17 cellular contexts compared by ENCODE assay signal in genomic region chr6:104003803-104004516, GRCh38.
DNase-seq lines count a peak whose midpoint lies in the region; ATAC-seq and TF ChIP-seq lines count a peak whose summit lies in the region.
"Had no signal": no experiment of that assay in that cellular context is flagged by ENCODE, and none has a peak within 500 bp of the region (broad histone marks: within the 10 kb centered on the region; RNA-seq: fewer than 3 reads in every experiment).

No MANE protein-coding gene starts in this region.

- H3K9me3 ChIP-seq in A673 (ENCODE audit: low read depth, low read length, poor library complexity, severe bottlenecking) (no peaks in the 10 kb centered on the region), HCT116 (ENCODE audit: control insufficient read depth in 1 of 2, insufficient read depth in 1 of 2, low read depth in 1 of 2, low read length in 2 of 2) (no peaks in the 10 kb centered on the region), PC-3 (ENCODE audit: low read length) (no peaks in the 10 kb centered on the region)
- H3K9me3 ChIP-seq: Caco-2 had no signal

- H3K4me1 Mint-ChIP-seq in activated CD8-positive, alpha-beta T cell treated with anti-CD3 and anti-CD28 coated beads, Interleukin-2, amount 10 ng/mL, durations not matched to agents 7 days and 5 days (ENCODE audit: low read depth): no peaks in the 10 kb centered on the region

- no peak overlapping the region for H2AFZ ChIP-seq in HCT116 (ENCODE audit: low read depth, low read length, poor library complexity, severe bottlenecking)
- H2AFZ ChIP-seq in PC-3 (ENCODE audit: low read length): no peak overlapping the region

- H3K9me2 ChIP-seq in HCT116 (ENCODE audit: insufficient read depth) (no peaks in the 10 kb centered on the region), PC-3 (replicated peaks; ENCODE audit: low read length) (no peaks in the 10 kb centered on the region)

- H3K27me3 Mint-ChIP-seq in activated CD8-positive, alpha-beta T cell treated with anti-CD3 and anti-CD28 coated beads, Interleukin-2, amount 10 ng/mL, durations not matched to agents 7 days and 5 days (ENCODE audit: low read depth): no peaks in the 10 kb centered on the region

- H3K4me2 ChIP-seq in HCT116 (ENCODE audit: low read length): no peak overlapping the region
- no peak overlapping the region for H3K4me2 ChIP-seq in PC-3 (ENCODE audit: low read length)
- H3K4me2 ChIP-seq: KMS-11 had no signal

- no peaks in the 10 kb centered on the region for H3K36me3 ChIP-seq in A673 (ENCODE audit: insufficient read depth, low read length, poor library complexity, severe bottlenecking)
- H3K36me3 ChIP-seq in HCT116 (ENCODE audit: control insufficient read depth in 1 of 2, insufficient read depth in 2 of 2, low read length in 2 of 2): no peaks in the 10 kb centered on the region
- H3K36me3 ChIP-seq in PC-3 (ENCODE audit: low read depth, low read length): no peaks in the 10 kb centered on the region

- no peak overlapping the region for H3K27ac Mint-ChIP-seq in activated CD8-positive, alpha-beta T cell treated with anti-CD3 and anti-CD28 coated beads, Interleukin-2, amount 10 ng/mL, durations not matched to agents 7 days and 5 days

- TF ChIP-seq RAD21 in HCT116 (IDR thresholded peaks at IDR 0.05; ENCODE audit: low read depth): no peak

- H3F3A ChIP-seq in PC-3 (ENCODE audit: low read length, unreplicated experiment): no peaks in the 10 kb centered on the region

- peak; percentile 54; the same call in 1 of the 2 replicates for ATAC-seq in HCT116
- no peak for ATAC-seq in PC-3
- ATAC-seq in activated CD8-positive, alpha-beta T cell treated with anti-CD3 and anti-CD28 coated beads, Interleukin-2, amount 10 ng/mL, durations not matched to agents 7 days and 5 days: no peak
- no peak for ATAC-seq in HG02852 (IDR thresholded peaks at IDR 0.05; ENCODE audit: unreplicated experiment)

- H3K9ac ChIP-seq in HCT116 (ENCODE audit: low read length) (no peak overlapping the region), PC-3 (ENCODE audit: low read length) (no peak overlapping the region)
- H3K9ac ChIP-seq: KMS-11 had no signal

- H3K9me3 Mint-ChIP-seq in activated CD8-positive, alpha-beta T cell treated with anti-CD3 and anti-CD28 coated beads, Interleukin-2, amount 10 ng/mL, durations not matched to agents 7 days and 5 days (ENCODE audit: insufficient read depth): no peaks in the 10 kb centered on the region

- DNase-seq in A673 (ENCODE audit: low spot score) (peak; percentile 30), HCT116 (ENCODE audit: low read depth, low spot score) (no peak), PC-3 (peak; percentile 39), iPS-NIHi11 (ENCODE audit: low spot score) (peak; percentile 21), NCI-H1105 (lab: John Stamatoyannopoulos, UW) (no peak), activated T-cell treated with anti-CD3 and anti-CD28 coated beads for 4 hours (no peak)
- no peak for DNase-seq in activated CD8-positive, alpha-beta T cell treated with anti-CD3 and anti-CD28 coated beads, Interleukin-2, amount 10 ng/mL, durations not matched to agents 7 days and 5 days
- DNase-seq: activated CD4-positive, alpha-beta T cell treated with anti-CD3 and anti-CD28 coated beads for 48 hours; Caco-2; foreskin melanocyte; GDM1; NCI-H1436 treated with DMSO at 0.1 percent for 48 hours; SIG-M5; small intestine; stimulated activated CD4-positive, alpha-beta T cell treated with anti-CD3 and anti-CD28 coated beads, Interleukin-4, amount 100 ng/mL, for 4 hours had no signal

- H3K4me3 ChIP-seq in A673 (ENCODE audit: low read depth, low read length, poor library complexity, severe bottlenecking): no peak overlapping the region
- no peak overlapping the region for H3K4me3 ChIP-seq in HCT116 (replicated peaks in 1 of 2; ENCODE audit: low read depth in 1 of 2, low read length in 2 of 2)
- no peak overlapping the region for H3K4me3 ChIP-seq in PC-3 (ENCODE audit: low read length)

- H4K20me1 ChIP-seq in HCT116 (ENCODE audit: insufficient read depth): no peaks in the 10 kb centered on the region
- H4K20me1 ChIP-seq in PC-3 (ENCODE audit: low read length): no peaks in the 10 kb centered on the region

- intact Hi-C loops in A673 (cut with micrococcal nuclease; ENCODE audit: unreplicated experiment): no loop called here
- intact Hi-C loops in HCT116 (cut with micrococcal nuclease): loop anchor here (1.0 kb wide), 2 partner anchors 321 to 521 kb away; no protein-coding TSS in a partner anchor
- intact Hi-C loops in PC-3 (cut with micrococcal nuclease): loop anchor here (5.0 kb wide), 1 partner anchor 323 kb away; no protein-coding TSS in a partner anchor

- no peaks in the 10 kb centered on the region for H3K27me3 ChIP-seq in A673 (replicated peaks; ENCODE audit: insufficient read depth, low read depth, low read length, poor library complexity)
- H3K27me3 ChIP-seq in HCT116 (ENCODE audit: insufficient read depth, low read length): no peaks in the 10 kb centered on the region
- H3K27me3 ChIP-seq in PC-3 (ENCODE audit: low read length): no peaks in the 10 kb centered on the region

- no peaks in the 10 kb centered on the region for H3K79me2 ChIP-seq in HCT116 (ENCODE audit: insufficient read depth, low read length)
- no peaks in the 10 kb centered on the region for H3K79me2 ChIP-seq in PC-3 (ENCODE audit: low read length)

- CTCF ChIA-PET in A673 (lab: Charles Lee) (no interaction called here), HCT116 (lab: Charles Lee) (interaction anchor here (1.1 kb wide), 1 partner anchor 522 kb away, joined by 3 read pairs; no protein-coding TSS in a partner anchor), PC-3 (lab: Charles Lee) (no interaction called here)
- CTCF ChIA-PET in activated CD8-positive, alpha-beta T cell treated with anti-CD3 and anti-CD28 coated beads, Interleukin-2, amount 10 ng/mL, durations not matched to agents 7 days and 5 days (lab: Charles Lee): no interaction called here

- RAD21 ChIA-PET in HCT116 (lab: Charles Lee; ENCODE audit: low non-redundant PET in 1 of 2, low total read pairs in 2 of 2, uncharacterized antibody in 2 of 2, unreplicated experiment in 2 of 2): no interaction called here

- H3K4me1 ChIP-seq in A673 (ENCODE audit: insufficient read depth, low read length, poor library complexity, severe bottlenecking): peaks cover 5% of the 10 kb centered on the region
- no peaks in the 10 kb centered on the region for H3K4me1 ChIP-seq in HCT116 (ENCODE audit: control insufficient read depth in 1 of 2, insufficient read depth in 2 of 2, low read length in 2 of 2)
- no peaks in the 10 kb centered on the region for H3K4me1 ChIP-seq in PC-3 (ENCODE audit: insufficient read depth, low read length)
- H3K4me1 ChIP-seq: Caco-2 had no signal

- POLR2A ChIA-PET in A673 (lab: Charles Lee; ENCODE audit: low non-redundant PET): no interaction called here
- POLR2A ChIA-PET in HCT116 (lab: Charles Lee): no interaction called here
- POLR2A ChIA-PET in PC-3 (lab: Charles Lee; ENCODE audit: unreplicated experiment): no interaction called here
- POLR2A ChIA-PET in activated CD8-positive, alpha-beta T cell treated with anti-CD3 and anti-CD28 coated beads, Interleukin-2, amount 10 ng/mL, durations not matched to agents 7 days and 5 days (lab: Charles Lee): no interaction called here

- H3K36me3 Mint-ChIP-seq in activated CD8-positive, alpha-beta T cell treated with anti-CD3 and anti-CD28 coated beads, Interleukin-2, amount 10 ng/mL, durations not matched to agents 7 days and 5 days (ENCODE audit: low read depth): no peaks in the 10 kb centered on the region

- H3K4me3 Mint-ChIP-seq in activated CD8-positive, alpha-beta T cell treated with anti-CD3 and anti-CD28 coated beads, Interleukin-2, amount 10 ng/mL, durations not matched to agents 7 days and 5 days: no peak overlapping the region

- TF ChIP-seq POLR2A in HCT116 (IDR thresholded peaks at IDR 0.05; ENCODE audit: borderline replicate concordance, extremely low read depth, insufficient read depth, insufficient read length): no peak

- H3K27ac ChIP-seq in A673 (ENCODE audit: low read depth, low read length, poor library complexity, severe bottlenecking): no peak overlapping the region
- no peak overlapping the region for H3K27ac ChIP-seq in HCT116 (ENCODE audit: low read depth, low read length)
- no peak overlapping the region for H3K27ac ChIP-seq in PC-3 (ENCODE audit: low read length)
- H3K27ac ChIP-seq: KMS-11 had no signal

- BruUV-seq in A673 (replicated peaks; lab: Mats Ljungman, UMichigan) (no TSS peak), HCT116 (replicated peaks; lab: Mats Ljungman, UMichigan) (no TSS peak), PC-3 (replicated peaks; lab: Mats Ljungman, UMichigan) (no TSS peak)

- peak; percentile 55 for TF ChIP-seq CTCF in A673 (conservative IDR thresholded peaks at IDR 0.05; ENCODE audit: low read depth, low read length)
- TF ChIP-seq CTCF in HCT116 (IDR thresholded peaks at IDR 0.05 in 2 of 3, conservative IDR thresholded peaks at IDR 0.05 in 1 of 3; ENCODE audit: borderline replicate concordance in 1 of 3, insufficient read depth in 1 of 3, low read depth in 2 of 3, low read length in 2 of 3): peak; percentile 13 to 54 (median 28); a peak in 3 of 6 replicates
- TF ChIP-seq CTCF in PC-3 (conservative IDR thresholded peaks at IDR 0.05; ENCODE audit: low read depth, low read length): peak; percentile 54

TF ChIP-seq in HCT116, 20 proteins besides CTCF, POLR2A, EP300 and RAD21:
- TF ChIP-seq ZFX (IDR thresholded peaks at IDR 0.05) (no peak), FOSL1 (IDR thresholded peaks at IDR 0.05; ENCODE audit: low read depth) (no peak), SRF (IDR thresholded peaks at IDR 0.05; ENCODE audit: low read depth) (no peak), CBX3 (IDR thresholded peaks at IDR 0.05; ENCODE audit: low read depth) (no peak)

Comparison
In these comparisons a context has a peak if more than half of its experiments do, and no peak if none do; other contexts are left out.
1. DNase-seq: peak in A673 (single experiment), PC-3 (single experiment) and iPS-NIHi11 (single experiment); none in HCT116 (single experiment), activated CD8-positive, alpha-beta T cell treated with anti-CD3 and anti-CD28 coated beads, Interleukin-2, amount 10 ng/mL, durations not matched to agents 7 days and 5 days (single experiment), NCI-H1105 (single experiment) and activated T-cell treated with anti-CD3 and anti-CD28 coated beads for 4 hours (single experiment).
2. Peak in every context shown above with its lines, with median percentiles within 50 percentile points of each other: CTCF ChIP-seq.